In genomic region chr4:87659247-87659931, GRCh38 we compare ENCODE assay signal across 1 cellular context.
TF ChIP-seq lines count a peak whose summit lies in the region.

No MANE protein-coding gene starts in this region.

TF ChIP-seq in HCT116, 20 proteins besides CTCF, POLR2A, EP300 and RAD21:
- TF ChIP-seq TCF7L2 (IDR thresholded peaks at IDR 0.05; ENCODE audit: borderline replicate concordance, extremely low read depth, insufficient read depth, insufficient read length) (no peak), EZH2phosphoT487 (IDR thresholded peaks at IDR 0.05; ENCODE audit: borderline replicate concordance) (no peak), CBX3 (IDR thresholded peaks at IDR 0.05; ENCODE audit: low read depth) (no peak; the same call in 1 of the 2 replicates), JUND (IDR thresholded peaks at IDR 0.05) (peak; percentile 77), CEBPB (IDR thresholded peaks at IDR 0.05; ENCODE audit: low read depth) (no peak; the same call in none of the 2 replicates), ATF3 (IDR thresholded peaks at IDR 0.05) (no peak), EGR1 (IDR thresholded peaks at IDR 0.05; ENCODE audit: low read depth) (no peak), EZH2 (IDR thresholded peaks at IDR 0.05) (no peak), REST (IDR thresholded peaks at IDR 0.05; ENCODE audit: low read depth) (no peak), SP1 (IDR thresholded peaks at IDR 0.05; ENCODE audit: low read depth) (peak; percentile 68), FOSL1 (IDR thresholded peaks at IDR 0.05; ENCODE audit: low read depth) (peak; percentile 69), SRF (IDR thresholded peaks at IDR 0.05; ENCODE audit: low read depth) (peak; percentile 54; the same call in 1 of the 2 replicates), MAX (IDR thresholded peaks at IDR 0.05) (no peak), YY1 (IDR thresholded peaks at IDR 0.05; ENCODE audit: extremely low read depth, insufficient replicate concordance, low read depth, low read length) (no peak), ZBTB33 (IDR thresholded peaks at IDR 0.05; ENCODE audit: extremely low read depth, insufficient replicate concordance, low read length) (no peak), POLR2AphosphoS5 (IDR thresholded peaks at IDR 0.05; ENCODE audit: low read depth, low read length) (no peak), ZNF274 (IDR thresholded peaks at IDR 0.05; ENCODE audit: low read depth, low read length) (no peak), ELF1 (IDR thresholded peaks at IDR 0.05; ENCODE audit: borderline replicate concordance, low read depth) (no peak), SIN3A (IDR thresholded peaks at IDR 0.05; ENCODE audit: low read depth) (no peak), ZFX (IDR thresholded peaks at IDR 0.05) (no peak)
